Comparison of ENCODE assay signal across 12 cellular contexts in genomic region chr13:21229241-21230024, GRCh38. TPM values are rescaled to one million over a fixed set of nuclear protein-coding genes. Genes with fewer than 3 reads are reported as not detected.
DNase-seq lines count a peak whose midpoint lies in the region; TF ChIP-seq lines count a peak whose summit lies in the region.
"Had no signal": no experiment of that assay in that cellular context is flagged by ENCODE, and none has a peak within 500 bp of the region (broad histone marks: within the 10 kb centered on the region; RNA-seq: fewer than 3 reads in every experiment).

No MANE protein-coding gene starts in this region.

- H3K9ac ChIP-seq in neuronal stem cell (ENCODE audit: low read depth, low read length, poor library complexity) = no peak overlapping the region

- no peak overlapping the region for H3K4me3 ChIP-seq in HEK293 (ENCODE audit: low read depth, low read length)
- H3K4me3 ChIP-seq in Jurkat, Clone E6-1 (ENCODE audit: low read length) = no peak overlapping the region
- no peak overlapping the region for H3K4me3 ChIP-seq in esophagus muscularis mucosa
- H3K4me3 ChIP-seq in neuronal stem cell (ENCODE audit: low read length in 2 of 2) = no peak overlapping the region
- H3K4me3 ChIP-seq: A549 had no signal

- H3K4me1 ChIP-seq in HEK293 (ENCODE audit: control insufficient read depth, insufficient read depth, low read length) = no peaks in the 10 kb centered on the region
- H3K4me1 ChIP-seq in esophagus muscularis mucosa = no peaks in the 10 kb centered on the region
- H3K4me1 ChIP-seq in neuronal stem cell (ENCODE audit: control insufficient read depth in 2 of 2, insufficient read depth in 1 of 2, low read depth in 1 of 2, low read length in 2 of 2) = peaks cover 0 to under 1% of the 10 kb centered on the region in 2 donors
- H3K4me1 ChIP-seq: A549, BE2C had no signal

- H3K4ac ChIP-seq in neuronal stem cell (ENCODE audit: low read length) = no peak overlapping the region

- no peak overlapping the region for H2BK15ac ChIP-seq in neuronal stem cell (ENCODE audit: low read length)

- H3K18ac ChIP-seq in neuronal stem cell (ENCODE audit: low read length) = no peak overlapping the region

- no peak overlapping the region for H2BK5ac ChIP-seq in neuronal stem cell (ENCODE audit: low read length)

- no peak overlapping the region for H3K23ac ChIP-seq in neuronal stem cell (ENCODE audit: low read depth, low read length, poor library complexity)

- H2BK120ac ChIP-seq in neuronal stem cell (ENCODE audit: low read depth, low read length) = no peak overlapping the region

- H3K79me1 ChIP-seq in neuronal stem cell (ENCODE audit: low read depth, low read length) = no peaks in the 10 kb centered on the region

- H3K27ac ChIP-seq in HEK293 (ENCODE audit: extremely low read depth, low read depth, low read length) = no peak overlapping the region
- H3K27ac ChIP-seq in esophagus muscularis mucosa (replicated peaks in 1 of 4) = no peak overlapping the region
- no peak overlapping the region for H3K27ac ChIP-seq in neuronal stem cell (replicated peaks; ENCODE audit: low read length)
- H3K27ac ChIP-seq: A549, C4-2B had no signal

- H2BK12ac ChIP-seq in neuronal stem cell (ENCODE audit: low read length) = no peak overlapping the region

- H3K4me2 ChIP-seq in neuronal stem cell (ENCODE audit: insufficient read depth, low read length, poor library complexity, severe bottlenecking) = no peak overlapping the region
- H3K4me2 ChIP-seq: A549 had no signal

- CTCF ChIA-PET in HEK293 (lab: Yijun Ruan, JAX) = no interaction called here

- H3K14ac ChIP-seq in neuronal stem cell (ENCODE audit: low read length) = peak overlapping the region; percentile 87

- no peak overlapping the region for H2AK5ac ChIP-seq in neuronal stem cell (ENCODE audit: low read depth, low read length)

- no peak for TF ChIP-seq POLR2A in esophagus muscularis mucosa (IDR thresholded peaks at IDR 0.05; ENCODE audit: low read depth)

- no peaks in the 10 kb centered on the region for H3K9me3 ChIP-seq in HEK293 (ENCODE audit: control insufficient read depth, insufficient read depth, low read depth, low read length)
- H3K9me3 ChIP-seq in esophagus muscularis mucosa = no peaks in the 10 kb centered on the region
- H3K9me3 ChIP-seq in neuronal stem cell (replicated peaks in 1 of 2; ENCODE audit: control insufficient read depth in 2 of 2, insufficient read depth in 1 of 2, low read depth in 1 of 2, low read length in 2 of 2) = no peaks in the 10 kb centered on the region
- H3K9me3 ChIP-seq: A549, BE2C had no signal

- H3K36me3 ChIP-seq in HEK293 (ENCODE audit: control insufficient read depth in 2 of 2, insufficient read depth in 1 of 2, low read length in 2 of 2) = no peaks in the 10 kb centered on the region
- no peaks in the 10 kb centered on the region for H3K36me3 ChIP-seq in esophagus muscularis mucosa
- no peaks in the 10 kb centered on the region for H3K36me3 ChIP-seq in neuronal stem cell (replicated peaks in 1 of 2; ENCODE audit: control insufficient read depth in 2 of 2, insufficient read depth in 2 of 2, low read length in 2 of 2)
- H3K36me3 ChIP-seq: BE2C had no signal

- no peak for TF ChIP-seq EP300 in esophagus muscularis mucosa (IDR thresholded peaks at IDR 0.05)

- H4K91ac ChIP-seq in neuronal stem cell (ENCODE audit: low read depth, low read length, poor library complexity) = no peak overlapping the region

- H4K8ac ChIP-seq in neuronal stem cell (ENCODE audit: low read depth, low read length) = no peak overlapping the region

- intact Hi-C loops in esophagus muscularis mucosa (cut with DNase I) = no loop called here

- no peak overlapping the region for H2AFZ ChIP-seq in neuronal stem cell (ENCODE audit: low read length)

- no peak for TF ChIP-seq CTCF in HEK293 (tag by site-specific recombination; IDR thresholded peaks at IDR 0.05)
- TF ChIP-seq CTCF in esophagus muscularis mucosa (IDR thresholded peaks at IDR 0.05) = no peak

- H3K27me3 ChIP-seq in esophagus muscularis mucosa (peaks cover 0 to 3% (median 0%) of the 10 kb centered on the region in 4 donors), neuronal stem cell (ENCODE audit: control insufficient read depth in 3 of 3, insufficient read depth in 3 of 3, low read depth in 1 of 3, low read length in 3 of 3) (no peaks in the 10 kb centered on the region)
- H3K27me3 ChIP-seq: BE2C had no signal

- 92% methylated on average over 7 of the region's 7 CpGs for WGBS in esophagus muscularis mucosa
- WGBS in neuronal stem cell (ENCODE audit: extremely low coverage in 2 of 2, insufficient read length in 2 of 2, insufficient replicate concordance in 1 of 2), 2 donors = no CpG with 5 or more reads among the region's 7 CpGs

- POLR2A ChIA-PET in HEK293 (lab: Yijun Ruan, JAX) = no interaction called here

- peak; percentile 55 for DNase-seq in Jurkat, Clone E6-1 (ENCODE audit: low read depth, low spot score)
- peak; percentile 47 for DNase-seq in esophagus muscularis mucosa (ENCODE audit: extremely low spot score)
- no peak for DNase-seq in neuronal stem cell (ENCODE audit: low spot score)
- no peak for DNase-seq in occipital lobe (lab: John Stamatoyannopoulos, UW)
- no peak for DNase-seq in SIG-M5 (lab: John Stamatoyannopoulos, UW)
- DNase-seq in stimulated activated CD4-positive, alpha-beta T cell treated with anti-CD3 and anti-CD28 coated beads, Interleukin-4, amount 100 ng/mL, for 4 hours = no peak
- DNase-seq: BE2C; CD4-positive, alpha-beta memory T cell; GF-D8 had no signal

TF ChIP-seq in HEK293, 187 proteins besides CTCF, POLR2A, EP300 and RAD21:
- TF ChIP-seq ZSCAN30 (tag by site-specific recombination; IDR thresholded peaks at IDR 0.05) = no peak
- no peak for TF ChIP-seq ZNF391 (tag by site-specific recombination; IDR thresholded peaks at IDR 0.05; ENCODE audit: borderline replicate concordance, low read depth)
- no peak for TF ChIP-seq SP7 (tag by site-specific recombination; IDR thresholded peaks at IDR 0.05)
- TF ChIP-seq ZNF544 (tag by site-specific recombination; IDR thresholded peaks at IDR 0.05) = no peak
- TF ChIP-seq ZNF843 (tag by site-specific recombination; IDR thresholded peaks at IDR 0.05) = no peak
- no peak for TF ChIP-seq ZNF16 (tag by site-specific recombination; IDR thresholded peaks at IDR 0.05; ENCODE audit: low read depth)
- TF ChIP-seq ZFHX2 (tag by site-specific recombination; conservative IDR thresholded peaks at IDR 0.05) = peak; percentile 92
- TF ChIP-seq EGR2 (tag by site-specific recombination; IDR thresholded peaks at IDR 0.05; ENCODE audit: low read depth) = peak; percentile 87
- no peak for TF ChIP-seq ZNF280D (tag by site-specific recombination; IDR thresholded peaks at IDR 0.05)
- TF ChIP-seq INSM2 (tag by site-specific recombination; IDR thresholded peaks at IDR 0.05) = no peak
- TF ChIP-seq BCL11B (tag by site-specific recombination; IDR thresholded peaks at IDR 0.05; ENCODE audit: low read depth) = no peak

RNA-seq across cellular contexts. Expression of gene MRPL57, which starts 53.0 kb away (rescaled TPM):
- 49.7 TPM for polyA plus RNA-seq in Jurkat, Clone E6-1 (2012; ENCODE audit: insufficient read depth, insufficient read length)
- total RNA-seq in esophagus muscularis mucosa (10 to 100 TPM; 28.0 to 48.2 (median 32.1) TPM), occipital lobe (15.0 TPM)
- polyA plus RNA-seq in neuronal stem cell (2013, experiment 1 of 2) = 22.9 TPM
- polyA plus RNA-seq in neuronal stem cell (2013, experiment 2 of 2) = 22.6 TPM

RNA-seq across cellular contexts. Expression of gene SKA3, which starts 53.1 kb away (rescaled TPM):
- 59.6 TPM for polyA plus RNA-seq in Jurkat, Clone E6-1 (2012; ENCODE audit: insufficient read depth, insufficient read length)
- total RNA-seq in esophagus muscularis mucosa (under 1 TPM in 3 of 4 donors, not detected in 1; 0.23 to 0.83 (median 0.66) TPM), occipital lobe (14.7 TPM)
- polyA plus RNA-seq in neuronal stem cell (2013, experiment 1 of 2) = 32.0 TPM
- polyA plus RNA-seq in neuronal stem cell (2013, experiment 2 of 2) = 32.9 TPM

Comparison
In these comparisons a context has a peak if more than half of its experiments do, and no peak if none do; other contexts are left out.
1. DNase-seq: peak in Jurkat, Clone E6-1 (single experiment) and esophagus muscularis mucosa (single experiment); none in neuronal stem cell (single experiment), occipital lobe (single experiment), SIG-M5 (single experiment) and stimulated activated CD4-positive, alpha-beta T cell treated with anti-CD3 and anti-CD28 coated beads, Interleukin-4, amount 100 ng/mL, for 4 hours (0 of 2).